Comparison of ENCODE assay signal across 27 cellular contexts in genomic region chr15:23855947-23856346, GRCh38.
"Had no signal": no experiment of that assay in that cellular context is flagged by ENCODE, and none has a peak within 500 bp of the region (broad histone marks: within the 10 kb centered on the region; RNA-seq: fewer than 3 reads in every experiment).

No MANE protein-coding gene starts in this region.

- H3K4me1 Mint-ChIP-seq: activated B cell treated with CpG ODN at 0.5 μM for 24 hours; activated CD4-positive, alpha-beta T cell treated with anti-CD3 and anti-CD28 coated beads, Interleukin-2, amount 10 ng/mL, durations not matched to agents 24 days and 14 days; activated CD8-positive, alpha-beta memory T cell treated with anti-CD3 and anti-CD28 coated beads, Interleukin-2, amount 10 ng/mL, durations not matched to agents 7 days and 5 days; activated naive CD4-positive, alpha-beta T cell treated with anti-CD3 and anti-CD28 coated beads, Interleukin-2, amount 50 U/mL, for 24 hours had no signal

- H3K4me3 ChIP-seq: ascending aorta, body of pancreas, MG63 had no signal

- H3K4me1 ChIP-seq: ascending aorta, body of pancreas had no signal

- H3K36me3 ChIP-seq: ascending aorta, MG63 had no signal

- DNase-seq: activated B cell treated with CpG ODN at 0.5 μM for 24 hours; activated CD4-positive, alpha-beta T cell treated with anti-CD3 and anti-CD28 coated beads for 1 hour; activated CD4-positive, alpha-beta T cell treated with anti-CD3 and anti-CD28 coated beads, Interleukin-2, amount 10 ng/mL, durations not matched to agents 24 days and 14 days; activated CD4-positive, alpha-beta T cell treated with anti-CD3 and anti-CD28 coated beads, Interleukin-2, amount 50 U/mL, for 48 hours; activated CD8-positive, alpha-beta memory T cell treated with anti-CD3 and anti-CD28 coated beads, Interleukin-2, amount 10 ng/mL, durations not matched to agents 7 days and 5 days; activated effector memory CD4-positive, alpha-beta T cell treated with Interleukin-2 at 50 U/mL for 16 hours; activated naive CD4-positive, alpha-beta T cell; activated T-cell treated with anti-CD3 and anti-CD28 coated beads, Interleukin-2, amount 50 U/mL, for 24 hours; amniotic stem cell; body of pancreas; central memory CD4-positive, alpha-beta T cell; KG1; MG63; NCI-H1092 treated with DMSO at 0.1 percent for 48 hours; NCI-H1436; NCI-H187; NCI-H2171; NCI-H226; NCI-H526; NCI-H774; SHP77 treated with DMSO at 0.1 percent for 48 hours had no signal

- H3K27ac ChIP-seq: ascending aorta, body of pancreas had no signal

- ATAC-seq: activated CD8-positive, alpha-beta memory T cell treated with anti-CD3 and anti-CD28 coated beads, Interleukin-2, amount 10 ng/mL, durations not matched to agents 7 days and 5 days; body of pancreas had no signal

- H3K27me3 ChIP-seq: ascending aorta, body of pancreas, MG63 had no signal

- H3K27ac Mint-ChIP-seq: activated B cell treated with CpG ODN at 0.5 μM for 24 hours; activated CD4-positive, alpha-beta T cell treated with anti-CD3 and anti-CD28 coated beads, Interleukin-2, amount 10 ng/mL, durations not matched to agents 24 days and 14 days; activated CD8-positive, alpha-beta memory T cell treated with anti-CD3 and anti-CD28 coated beads, Interleukin-2, amount 10 ng/mL, durations not matched to agents 7 days and 5 days; activated naive CD4-positive, alpha-beta T cell treated with anti-CD3 and anti-CD28 coated beads, Interleukin-2, amount 50 U/mL, for 24 hours; activated T-cell treated with anti-CD3 and anti-CD28 coated beads, Interleukin-2, amount 50 U/mL, for 24 hours; activated T-helper 1 cell treated with anti-CD3 and anti-CD28 coated beads, Interleukin-12 subunit alpha, Interleukin-12 subunit beta, Interleukin-2, Interleukin-4 antibody, amounts not matched to agents 30 ng/mL and 10 ng/mL and 1 ng/mL, durations not matched to agents 14 hours and 24 hours and 36 hours; T-helper 1 cell treated with Interleukin-12 subunit alpha and Interleukin-12 subunit beta and Interleukin-4 antibody, amounts not matched to agents 30 μg/mL and 1 μg/mL, for 36 hours had no signal

- H3K9me3 ChIP-seq: ascending aorta, body of pancreas, MG63 had no signal

- H3K4me3 Mint-ChIP-seq: activated B cell treated with CpG ODN at 0.5 μM for 24 hours; activated CD4-positive, alpha-beta T cell treated with anti-CD3 and anti-CD28 coated beads, Interleukin-2, amount 10 ng/mL, durations not matched to agents 24 days and 14 days; activated CD8-positive, alpha-beta memory T cell treated with anti-CD3 and anti-CD28 coated beads, Interleukin-2, amount 10 ng/mL, durations not matched to agents 7 days and 5 days; activated naive CD4-positive, alpha-beta T cell treated with anti-CD3 and anti-CD28 coated beads, Interleukin-2, amount 50 U/mL, for 24 hours; activated T-cell treated with anti-CD3 and anti-CD28 coated beads, Interleukin-2, amount 50 U/mL, for 24 hours; activated T-helper 1 cell treated with anti-CD3 and anti-CD28 coated beads, Interleukin-12 subunit alpha, Interleukin-12 subunit beta, Interleukin-2, Interleukin-4 antibody, amounts not matched to agents 30 ng/mL and 10 ng/mL and 1 ng/mL, durations not matched to agents 14 hours and 24 hours and 36 hours; T-helper 1 cell treated with Interleukin-12 subunit alpha and Interleukin-12 subunit beta and Interleukin-4 antibody, amounts not matched to agents 30 μg/mL and 1 μg/mL, for 36 hours had no signal

- H3K36me3 Mint-ChIP-seq: activated CD8-positive, alpha-beta memory T cell treated with anti-CD3 and anti-CD28 coated beads, Interleukin-2, amount 10 ng/mL, durations not matched to agents 7 days and 5 days; activated naive CD4-positive, alpha-beta T cell treated with anti-CD3 and anti-CD28 coated beads, Interleukin-2, amount 50 U/mL, for 24 hours had no signal

- H3K27me3 Mint-ChIP-seq: activated B cell treated with CpG ODN at 0.5 μM for 24 hours; activated CD4-positive, alpha-beta T cell treated with anti-CD3 and anti-CD28 coated beads, Interleukin-2, amount 10 ng/mL, durations not matched to agents 24 days and 14 days; activated CD8-positive, alpha-beta memory T cell treated with anti-CD3 and anti-CD28 coated beads, Interleukin-2, amount 10 ng/mL, durations not matched to agents 7 days and 5 days had no signal

- H3K9me3 Mint-ChIP-seq: activated B cell treated with CpG ODN at 0.5 μM for 24 hours; activated CD4-positive, alpha-beta T cell treated with anti-CD3 and anti-CD28 coated beads, Interleukin-2, amount 10 ng/mL, durations not matched to agents 24 days and 14 days; activated T-cell treated with anti-CD3 and anti-CD28 coated beads, Interleukin-2, amount 50 U/mL, for 24 hours; activated T-helper 1 cell treated with anti-CD3 and anti-CD28 coated beads, Interleukin-12 subunit alpha, Interleukin-12 subunit beta, Interleukin-2, Interleukin-4 antibody, amounts not matched to agents 30 ng/mL and 10 ng/mL and 1 ng/mL, durations not matched to agents 14 hours and 24 hours and 36 hours had no signal

- FAIRE-seq: bronchial epithelial cell, RCC 7860 had no signal
